22 cellular contexts compared by ENCODE assay signal in the genomic region with DNA sequence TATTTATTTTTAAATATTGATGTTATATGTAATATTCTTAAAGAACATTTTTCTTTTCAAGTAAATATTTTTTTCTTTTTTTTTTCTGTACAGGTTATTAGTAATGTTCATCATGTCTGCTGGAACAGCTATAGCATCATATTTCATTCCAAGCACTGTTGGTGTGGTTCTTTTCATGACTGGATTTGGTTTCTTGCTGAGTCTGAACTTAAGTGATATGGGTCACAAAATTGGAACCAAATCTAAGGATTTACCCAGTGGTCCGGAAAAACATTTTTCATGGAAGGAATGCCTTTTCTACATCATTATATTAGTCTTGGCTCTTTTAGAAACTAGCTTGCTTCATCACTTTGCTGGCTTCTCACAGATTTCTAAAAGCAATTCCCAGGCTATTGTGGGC. TPM values are rescaled to one million over a fixed set of nuclear protein-coding genes. Genes with fewer than 3 reads are reported as not detected.
DNase-seq lines count a peak whose midpoint lies in the region; ATAC-seq, FAIRE-seq and TF ChIP-seq lines count a peak whose summit lies in the region.
"Had no signal": no experiment of that assay in that cellular context is flagged by ENCODE, and none has a peak within 500 bp of the region (broad histone marks: within the 10 kb centered on the region; RNA-seq: fewer than 3 reads in every experiment).

No MANE protein-coding gene starts in this region.

- TSS peak; percentile 11 for BruUV-seq in MCF 10A (replicated peaks; lab: Mats Ljungman, UMichigan)

- H3K4me3 Mint-ChIP-seq in MCF 10A (ENCODE audit: unreplicated experiment) = no peak overlapping the region
- no peak overlapping the region for H3K4me3 Mint-ChIP-seq in CD4-positive, alpha-beta T cell
- H3K4me3 Mint-ChIP-seq: CD4-positive, CD25-positive, alpha-beta regulatory T cell had no signal

- FAIRE-seq in GM12892 (lab: Jason Lieb, UNC) = no peak
- FAIRE-seq: D721Med, GM18507 had no signal

- H3K4me1 ChIP-seq in breast epithelium = no peaks in the 10 kb centered on the region

- H3K36me3 Mint-ChIP-seq in MCF 10A (ENCODE audit: insufficient read depth, unreplicated experiment) = peaks cover 47% of the 10 kb centered on the region
- H3K36me3 Mint-ChIP-seq in CD4-positive, alpha-beta T cell (ENCODE audit: low read depth) = peaks cover 68% of the 10 kb centered on the region

- no peak overlapping the region for H3K4me3 ChIP-seq in breast epithelium
- H3K4me3 ChIP-seq: BLaER1 had no signal

- H3K4me1 Mint-ChIP-seq in MCF 10A (ENCODE audit: insufficient read depth, unreplicated experiment) = peaks cover 16% of the 10 kb centered on the region
- peaks cover 3% of the 10 kb centered on the region for H3K4me1 Mint-ChIP-seq in CD4-positive, alpha-beta T cell (ENCODE audit: low read depth)

- TF ChIP-seq CTCF in MCF 10A (IDR thresholded peaks at IDR 0.05; ENCODE audit: unreplicated experiment) = no peak
- no peak for TF ChIP-seq CTCF in breast epithelium (IDR thresholded peaks at IDR 0.05)
- TF ChIP-seq CTCF in CD4-positive, alpha-beta T cell (IDR thresholded peaks at IDR 0.05) = no peak

- no peaks in the 10 kb centered on the region for H3K27me3 Mint-ChIP-seq in MCF 10A (ENCODE audit: insufficient read depth, unreplicated experiment)
- H3K27me3 Mint-ChIP-seq in CD4-positive, alpha-beta T cell = no peaks in the 10 kb centered on the region
- H3K27me3 Mint-ChIP-seq: CD4-positive, CD25-positive, alpha-beta regulatory T cell had no signal

- intact Hi-C loops in MCF 10A (cut with micrococcal nuclease) = no loop called here
- intact Hi-C loops in breast epithelium (cut with DNase I; ENCODE audit: low total_unique reads) = no loop called here
- intact Hi-C loops in CD4-positive, alpha-beta T cell (cut with DNase I, micrococcal nuclease) = loop anchor here in 1 of 2 experiments (2.0 kb wide), 1 partner anchor 18 kb away; no protein-coding TSS in a partner anchor

- POLR2A ChIA-PET in MCF 10A (lab: Yijun Ruan, JAX) = interaction anchor here (0.7 to 1.3 kb wide), 2 partner anchors 22 to 217 kb away, joined by 3 to 4 read pairs; no protein-coding TSS in a partner anchor
- POLR2A ChIA-PET in CD4-positive, alpha-beta T cell (lab: Charles Lee) = no interaction called here

- CTCF ChIA-PET in MCF 10A (lab: Yijun Ruan, JAX) = interaction anchor here (1.2 kb wide), 1 partner anchor 52 kb away, joined by 5 read pairs; no protein-coding TSS in a partner anchor
- CTCF ChIA-PET in CD4-positive, alpha-beta T cell (lab: Charles Lee) = no interaction called here

- H3K27ac ChIP-seq in breast epithelium = no peak overlapping the region
- peak overlapping the region; percentile 54 for H3K27ac ChIP-seq in epithelial cell of prostate
- H3K27ac ChIP-seq in CD4-positive, alpha-beta T cell (ENCODE audit: low read depth, low read length) = no peak overlapping the region
- H3K27ac ChIP-seq: BLaER1, RWPE1 had no signal

- TF ChIP-seq POLR2A in breast epithelium (IDR thresholded peaks at IDR 0.05) (no peak), GM12892 (IDR thresholded peaks at IDR 0.05; ENCODE audit: low read depth, low read length) (no peak)

- ATAC-seq in CD4-positive, alpha-beta T cell (ENCODE audit: poor library complexity) = no peak
- ATAC-seq: HCT116, Panc1 had no signal

- DNase-seq in MCF 10A (ENCODE audit: unreplicated experiment) = no peak
- DNase-seq in breast epithelium (ENCODE audit: low spot score in 2 of 2) = no peak
- DNase-seq in astrocyte of the hippocampus (ENCODE audit: low read depth, low spot score) = peak; percentile 12
- no peak for DNase-seq in epithelial cell of prostate (ENCODE audit: low read depth, low spot score)
- DNase-seq in cerebellar nuclear complex (lab: John Stamatoyannopoulos, UW) = no peak
- no peak for DNase-seq in CD4-positive, alpha-beta T cell
- DNase-seq in inferior parietal cortex (ENCODE audit: extremely low spot score) = no peak
- DNase-seq in GM12892 (ENCODE audit: insufficient read length) = no peak
- DNase-seq: 8988T; CD4-positive, CD25-positive, alpha-beta regulatory T cell; NCI-H1092; NCI-H1417 treated with DMSO at 0.1 percent for 48 hours; NCI-H187 treated with DMSO at 0.1 percent for 48 hours; NCI-H446 treated with DMSO at 0.1 percent for 48 hours; NCI-H526; SHP77 had no signal

- H3K9me3 Mint-ChIP-seq in MCF 10A (ENCODE audit: unreplicated experiment) = no peaks in the 10 kb centered on the region
- no peaks in the 10 kb centered on the region for H3K9me3 Mint-ChIP-seq in CD4-positive, alpha-beta T cell
- H3K9me3 Mint-ChIP-seq: CD4-positive, CD25-positive, alpha-beta regulatory T cell had no signal

- H3K27ac Mint-ChIP-seq in MCF 10A (ENCODE audit: low read depth, unreplicated experiment) = peak overlapping the region; percentile 59
- H3K27ac Mint-ChIP-seq in CD4-positive, alpha-beta T cell = no peak overlapping the region

- H3K27me3 ChIP-seq in breast epithelium = no peaks in the 10 kb centered on the region
- no peaks in the 10 kb centered on the region for H3K27me3 ChIP-seq in CD4-positive, alpha-beta T cell (ENCODE audit: control insufficient read depth, insufficient read depth, low read length)
- H3K27me3 ChIP-seq: BLaER1 had no signal

- no peaks in the 10 kb centered on the region for H3K36me3 ChIP-seq in breast epithelium

- H3K9me3 ChIP-seq in breast epithelium = no peaks in the 10 kb centered on the region
- no peaks in the 10 kb centered on the region for H3K9me3 ChIP-seq in CD4-positive, alpha-beta T cell (ENCODE audit: control insufficient read depth, low read length)

RNA-seq across cellular contexts. Expression of a gene that starts 23.2 kb away (rescaled TPM):
- total RNA-seq in MCF 10A (2022) = 62.8 and 63.3 TPM in 2 replicates
- 10 to 100 TPM; 32.6 to 85.9 (median 53.7) TPM for total RNA-seq in breast epithelium
- total RNA-seq in CD4-positive, alpha-beta T cell = 10 to 100 TPM; 17.3 to 21.0 TPM
- polyA plus RNA-seq in GM12892 (2012; ENCODE audit: missing spikeins) = 23.3 TPM

RNA-seq across cellular contexts. Expression of a gene that starts 50.3 kb away (rescaled TPM):
- total RNA-seq in MCF 10A (2022) (71.4 and 96.4 TPM in 2 replicates), breast epithelium (10 to 100 TPM; 85.9 to 92.8 (median 89.8) TPM)
- 10 to 100 TPM; 24.5 to 28.6 TPM for total RNA-seq in CD4-positive, alpha-beta T cell
- 61.5 TPM for polyA plus RNA-seq in GM12892 (2012; ENCODE audit: missing spikeins)
